39 cellular contexts compared by ENCODE assay signal in genomic region chr20:17919149-17919548, GRCh38.
"Had no signal": no experiment of that assay in that cellular context is flagged by ENCODE, and none has a peak within 500 bp of the region (broad histone marks: within the 10 kb centered on the region; RNA-seq: fewer than 3 reads in every experiment).

No MANE protein-coding gene starts in this region.

- H3K27me3 Mint-ChIP-seq: activated naive CD4-positive, alpha-beta T cell treated with anti-CD3 and anti-CD28 coated beads, Interleukin-2, amount 50 U/mL, for 24 hours had no signal

- H3K36me3 ChIP-seq: adrenal gland, ascending aorta, brain microvascular endothelial cell, breast epithelium, cardiac muscle cell had no signal

- H3K4me1 Mint-ChIP-seq: activated naive CD4-positive, alpha-beta T cell treated with anti-CD3 and anti-CD28 coated beads, Interleukin-2, amount 50 U/mL, for 24 hours; activated naive CD8-positive, alpha-beta T cell treated with anti-CD3 and anti-CD28 coated beads for 36 hours; activated naive CD8-positive, alpha-beta T cell treated with anti-CD3 and anti-CD28 coated beads, Interleukin-2, amount 10 ng/mL, durations not matched to agents 7 days and 5 days; activated naive CD8-positive, alpha-beta T cell treated with anti-CD3 and anti-CD28 coated beads, Interleukin-2, amount 50 U/mL, for 24 hours; activated T-helper 17 cell treated with anti-CD3 and anti-CD28 coated beads, Interleukin-2, amount 50 U/mL, for 72 hours had no signal

- FAIRE-seq: astrocyte, bronchial epithelial cell had no signal

- H3K27me3 ChIP-seq: adrenal gland, ascending aorta, body of pancreas, brain microvascular endothelial cell, breast epithelium, cardiac muscle cell had no signal

- H3K4me3 Mint-ChIP-seq: activated naive CD4-positive, alpha-beta T cell treated with anti-CD3 and anti-CD28 coated beads for 36 hours; activated naive CD4-positive, alpha-beta T cell treated with anti-CD3 and anti-CD28 coated beads, Interleukin-2, amount 10 ng/mL, durations not matched to agents 7 days and 5 days; activated naive CD4-positive, alpha-beta T cell treated with anti-CD3 and anti-CD28 coated beads, Interleukin-2, amount 50 U/mL, for 24 hours; activated naive CD8-positive, alpha-beta T cell; activated naive CD8-positive, alpha-beta T cell treated with anti-CD3 and anti-CD28 coated beads for 36 hours; activated naive CD8-positive, alpha-beta T cell treated with anti-CD3 and anti-CD28 coated beads, Interleukin-2, amount 10 ng/mL, durations not matched to agents 7 days and 5 days; activated naive CD8-positive, alpha-beta T cell treated with anti-CD3 and anti-CD28 coated beads, Interleukin-2, amount 50 U/mL, for 24 hours; activated T-cell treated with anti-CD3 and anti-CD28 coated beads, Interleukin-2, amount 50 U/mL, for 24 hours; activated T-cell treated with anti-CD3 and anti-CD28 coated beads, Interleukin-2, amount 50 U/mL, for 4 hours; activated T-cell treated with anti-CD3 and anti-CD28 coated beads, Interleukin-2, amount 50 U/mL, for 72 hours; activated T-helper 1 cell treated with anti-CD3 and anti-CD28 coated beads, Interleukin-12 subunit alpha, Interleukin-12 subunit beta, Interleukin-2, Interleukin-4 antibody, amounts not matched to agents 30 ng/mL and 10 ng/mL and 1 ng/mL, durations not matched to agents 14 hours and 24 hours and 36 hours; activated T-helper 17 cell treated with anti-CD3 and anti-CD28 coated beads, Interleukin-2, amount 50 U/mL, for 72 hours; brain had no signal

- H3K4me1 ChIP-seq: adrenal gland, ascending aorta, breast epithelium had no signal

- H3K36me3 Mint-ChIP-seq: activated naive CD4-positive, alpha-beta T cell treated with anti-CD3 and anti-CD28 coated beads, Interleukin-2, amount 10 ng/mL, durations not matched to agents 7 days and 5 days; activated naive CD4-positive, alpha-beta T cell treated with anti-CD3 and anti-CD28 coated beads, Interleukin-2, amount 50 U/mL, for 24 hours; activated naive CD4-positive, alpha-beta T cell treated with anti-CD3 and anti-CD28 coated beads, Interleukin-2, amount 50 U/mL, for 72 hours; activated naive CD8-positive, alpha-beta T cell; activated naive CD8-positive, alpha-beta T cell treated with anti-CD3 and anti-CD28 coated beads for 36 hours; activated naive CD8-positive, alpha-beta T cell treated with anti-CD3 and anti-CD28 coated beads, Interleukin-2, amount 10 ng/mL, durations not matched to agents 7 days and 5 days; brain had no signal

- DNase-seq: activated effector memory CD4-positive, alpha-beta T cell treated with anti-CD3 and anti-CD28 coated beads, Interleukin-2, amount 50 U/mL, for 16 hours; activated effector memory CD4-positive, alpha-beta T cell treated with Interleukin-2 at 50 U/mL for 16 hours; activated gamma-delta T cell; activated gamma-delta T cell treated with Interleukin-2 at 50 U/mL for 16 hours; activated naive CD4-positive, alpha-beta T cell; activated naive CD4-positive, alpha-beta T cell treated with anti-CD3 and anti-CD28 coated beads for 36 hours; activated naive CD4-positive, alpha-beta T cell treated with anti-CD3 and anti-CD28 coated beads, Interleukin-2, amount 10 ng/mL, durations not matched to agents 7 days and 5 days; activated naive CD4-positive, alpha-beta T cell treated with anti-CD3 and anti-CD28 coated beads, Interleukin-2, amount 50 U/mL, for 16 hours; activated naive CD4-positive, alpha-beta T cell treated with Interleukin-2 at 50 U/mL for 16 hours; activated naive CD8-positive, alpha-beta T cell treated with anti-CD3 and anti-CD28 coated beads for 36 hours; activated naive CD8-positive, alpha-beta T cell treated with anti-CD3 and anti-CD28 coated beads, Interleukin-2, amount 10 ng/mL, durations not matched to agents 7 days and 5 days; activated naive CD8-positive, alpha-beta T cell treated with anti-CD3 and anti-CD28 coated beads, Interleukin-2, amount 50 U/mL, for 24 hours; activated T-cell treated with anti-CD3 and anti-CD28 coated beads, Interleukin-2, amount 50 U/mL, for 1 hour; activated T-cell treated with anti-CD3 and anti-CD28 coated beads, Interleukin-2, amount 50 U/mL, for 24 hours; activated T-cell treated with anti-CD3 and anti-CD28 coated beads, Interleukin-2, amount 50 U/mL, for 4 hours; activated T-cell treated with anti-CD3 and anti-CD28 coated beads, Interleukin-2, amount 50 U/mL, for 48 hours; activated T-cell treated with anti-CD3 and anti-CD28 coated beads, Interleukin-2, amount 50 U/mL, for 72 hours; adrenal gland; amniotic stem cell; amygdala; anterior cingulate cortex; aorta; body of pancreas; brain microvascular endothelial cell; caudate nucleus; central memory CD4-positive, alpha-beta T cell; cerebellar nuclear complex had no signal

- H3K27ac ChIP-seq: adrenal gland, ascending aorta, body of pancreas, brain microvascular endothelial cell, breast epithelium, cardiac muscle cell had no signal

- ATAC-seq: activated naive CD4-positive, alpha-beta T cell treated with anti-CD3 and anti-CD28 coated beads, Interleukin-2, amount 50 U/mL, for 72 hours; activated naive CD8-positive, alpha-beta T cell treated with anti-CD3 and anti-CD28 coated beads, Interleukin-2, amount 50 U/mL, for 24 hours; activated T-cell treated with anti-CD3 and anti-CD28 coated beads, Interleukin-2, amount 50 U/mL, for 4 hours; activated T-cell treated with anti-CD3 and anti-CD28 coated beads, Interleukin-2, amount 50 U/mL, for 72 hours; activated T-helper 17 cell treated with anti-CD3 and anti-CD28 coated beads, Interleukin-2, amount 50 U/mL, for 72 hours; body of pancreas had no signal

- H3K27ac Mint-ChIP-seq: activated naive CD4-positive, alpha-beta T cell treated with anti-CD3 and anti-CD28 coated beads for 36 hours; activated naive CD4-positive, alpha-beta T cell treated with anti-CD3 and anti-CD28 coated beads, Interleukin-2, amount 10 ng/mL, durations not matched to agents 7 days and 5 days; activated naive CD4-positive, alpha-beta T cell treated with anti-CD3 and anti-CD28 coated beads, Interleukin-2, amount 50 U/mL, for 24 hours; activated naive CD4-positive, alpha-beta T cell treated with anti-CD3 and anti-CD28 coated beads, Interleukin-2, amount 50 U/mL, for 72 hours; activated naive CD8-positive, alpha-beta T cell; activated naive CD8-positive, alpha-beta T cell treated with anti-CD3 and anti-CD28 coated beads for 36 hours; activated naive CD8-positive, alpha-beta T cell treated with anti-CD3 and anti-CD28 coated beads, Interleukin-2, amount 10 ng/mL, durations not matched to agents 7 days and 5 days; activated naive CD8-positive, alpha-beta T cell treated with anti-CD3 and anti-CD28 coated beads, Interleukin-2, amount 50 U/mL, for 24 hours; activated T-cell treated with anti-CD3 and anti-CD28 coated beads, Interleukin-2, amount 50 U/mL, for 24 hours; activated T-cell treated with anti-CD3 and anti-CD28 coated beads, Interleukin-2, amount 50 U/mL, for 72 hours; activated T-helper 1 cell treated with anti-CD3 and anti-CD28 coated beads, Interleukin-12 subunit alpha, Interleukin-12 subunit beta, Interleukin-2, Interleukin-4 antibody, amounts not matched to agents 30 ng/mL and 10 ng/mL and 1 ng/mL, durations not matched to agents 14 hours and 24 hours and 36 hours; activated T-helper 17 cell treated with anti-CD3 and anti-CD28 coated beads, Interleukin-2, amount 50 U/mL, for 72 hours; activated T-helper 2 cell treated with anti-CD3 and anti-CD28 coated beads, Interferon-gamma antibody, Interleukin-2, Interleukin-4, amounts not matched to agents 10 μg/mL and 5 μg/mL and 100 μg/mL, durations not matched to agents 14 hours and 24 hours and 36 hours; brain had no signal

- H3K9me3 ChIP-seq: adrenal gland, ascending aorta, body of pancreas, breast epithelium had no signal

- H3K9me3 Mint-ChIP-seq: activated naive CD4-positive, alpha-beta T cell treated with anti-CD3 and anti-CD28 coated beads for 36 hours; activated naive CD4-positive, alpha-beta T cell treated with anti-CD3 and anti-CD28 coated beads, Interleukin-2, amount 10 ng/mL, durations not matched to agents 7 days and 5 days; activated naive CD4-positive, alpha-beta T cell treated with anti-CD3 and anti-CD28 coated beads, Interleukin-2, amount 50 U/mL, for 24 hours; activated naive CD4-positive, alpha-beta T cell treated with anti-CD3 and anti-CD28 coated beads, Interleukin-2, amount 50 U/mL, for 72 hours; activated naive CD8-positive, alpha-beta T cell treated with anti-CD3 and anti-CD28 coated beads for 36 hours; activated naive CD8-positive, alpha-beta T cell treated with anti-CD3 and anti-CD28 coated beads, Interleukin-2, amount 10 ng/mL, durations not matched to agents 7 days and 5 days; activated naive CD8-positive, alpha-beta T cell treated with anti-CD3 and anti-CD28 coated beads, Interleukin-2, amount 50 U/mL, for 24 hours; activated T-cell treated with anti-CD3 and anti-CD28 coated beads, Interleukin-2, amount 50 U/mL, for 24 hours; activated T-cell treated with anti-CD3 and anti-CD28 coated beads, Interleukin-2, amount 50 U/mL, for 4 hours; activated T-cell treated with anti-CD3 and anti-CD28 coated beads, Interleukin-2, amount 50 U/mL, for 72 hours; activated T-helper 1 cell treated with anti-CD3 and anti-CD28 coated beads, Interleukin-12 subunit alpha, Interleukin-12 subunit beta, Interleukin-2, Interleukin-4 antibody, amounts not matched to agents 30 ng/mL and 10 ng/mL and 1 ng/mL, durations not matched to agents 14 hours and 24 hours and 36 hours; activated T-helper 17 cell treated with anti-CD3 and anti-CD28 coated beads, Interleukin-2, amount 50 U/mL, for 72 hours; activated T-helper 2 cell treated with anti-CD3 and anti-CD28 coated beads, Interferon-gamma antibody, Interleukin-2, Interleukin-4, amounts not matched to agents 10 μg/mL and 5 μg/mL and 100 μg/mL, durations not matched to agents 14 hours and 24 hours and 36 hours had no signal

- H3K4me3 ChIP-seq: adrenal gland, ascending aorta, body of pancreas, breast epithelium, cardiac muscle cell had no signal
